ENCODE assay signal across 13 cellular contexts in genomic region chr18:79566841-79567370, GRCh38.
DNase-seq lines count a peak whose midpoint lies in the region; ATAC-seq and TF ChIP-seq lines count a peak whose summit lies in the region.
"Had no signal": no experiment of that assay in that cellular context is flagged by ENCODE, and none has a peak within 500 bp of the region (broad histone marks: within the 10 kb centered on the region; RNA-seq: fewer than 3 reads in every experiment).

No MANE protein-coding gene starts in this region.

- DNase-seq in NOMO-1 (lab: John Stamatoyannopoulos, UW; ENCODE audit: unreplicated experiment in 2 of 2) (peak; percentile 77 to 91), breast epithelium (ENCODE audit: low spot score in 2 of 2) (peak in 1 of 2 donors; percentile 57), left kidney (ENCODE audit: low read depth, low spot score) (peak; percentile 54), smooth muscle cell (lab: John Stamatoyannopoulos, UW; ENCODE audit: unreplicated experiment) (no peak), NCI-H128 (lab: John Stamatoyannopoulos, UW; ENCODE audit: unreplicated experiment) (no peak), mucosa of gallbladder (ENCODE audit: low spot score) (no peak)
- DNase-seq: activated CD4-positive, CD25-positive, alpha-beta regulatory T cell; activated naive CD8-positive, alpha-beta T cell treated with anti-CD3 and anti-CD28 coated beads for 36 hours; CD4-positive, CD25-positive, alpha-beta regulatory T cell; GOT3; stimulated activated naive CD4-positive, alpha-beta T cell; SW 1271 had no signal

- 62% methylated on average over 22 of the region's 22 CpGs for WGBS in smooth muscle cell (ENCODE audit: low lambda C conversion rate)

- no peaks in the 10 kb centered on the region for H3K27me3 ChIP-seq in breast epithelium
- no peaks in the 10 kb centered on the region for H3K27me3 ChIP-seq in smooth muscle cell (ENCODE audit: low read depth)

- H2AFZ ChIP-seq in smooth muscle cell (ENCODE audit: low read depth), result peak overlapping the region; percentile 77

- peak overlapping the region; percentile 62 for H3K9ac ChIP-seq in smooth muscle cell (ENCODE audit: low read depth)

- peak overlapping the region; percentile 89 to 90 for H3K27ac ChIP-seq in breast epithelium
- peak overlapping the region; percentile 95 for H3K27ac ChIP-seq in smooth muscle cell (ENCODE audit: low read depth)

- H3K36me3 ChIP-seq in breast epithelium, result no peaks in the 10 kb centered on the region
- no peaks in the 10 kb centered on the region for H3K36me3 ChIP-seq in smooth muscle cell (ENCODE audit: low read depth)

- no peaks in the 10 kb centered on the region for H4K20me1 ChIP-seq in smooth muscle cell (ENCODE audit: low read depth)

- H3K4me2 ChIP-seq in smooth muscle cell, result peak overlapping the region; percentile 57

- intact Hi-C loops in breast epithelium (cut with DNase I; ENCODE audit: low total_unique reads), result no loop called here

- no peak overlapping the region for H3K4me3 ChIP-seq in breast epithelium
- no peak overlapping the region for H3K4me3 ChIP-seq in smooth muscle cell

- no peaks in the 10 kb centered on the region for H3K79me2 ChIP-seq in smooth muscle cell (ENCODE audit: low read depth)

- H3K9me3 ChIP-seq in breast epithelium (peaks cover under 1 to 2% of the 10 kb centered on the region in 2 donors), smooth muscle cell (replicated peaks; ENCODE audit: low read depth) (no peaks in the 10 kb centered on the region)

- TF ChIP-seq CTCF in breast epithelium (IDR thresholded peaks at IDR 0.05), result no peak
- no peak for TF ChIP-seq CTCF in smooth muscle cell (IDR thresholded peaks at IDR 0.05; ENCODE audit: borderline replicate concordance, insufficient read depth, poor library complexity, severe bottlenecking)

- peaks cover 7% of the 10 kb centered on the region for H3F3A ChIP-seq in smooth muscle cell (ENCODE audit: low read depth)

- TF ChIP-seq POLR2A in breast epithelium (IDR thresholded peaks at IDR 0.05), result no peak

- no peak for ATAC-seq in HG02798 (IDR thresholded peaks at IDR 0.05; ENCODE audit: poor library complexity, unreplicated experiment)

- H3K4me1 ChIP-seq in breast epithelium, result peaks cover 0 to 4% of the 10 kb centered on the region in 2 donors
- peaks cover 23% of the 10 kb centered on the region for H3K4me1 ChIP-seq in smooth muscle cell (ENCODE audit: low read depth)

Comparison
In these comparisons a context has a peak if more than half of its experiments do, and no peak if none do; other contexts are left out.
1. DNase-seq: peak in NOMO-1 (2 of 2) and left kidney (single experiment); none in smooth muscle cell (single experiment), NCI-H128 (single experiment) and mucosa of gallbladder (single experiment).